In the genomic region with DNA sequence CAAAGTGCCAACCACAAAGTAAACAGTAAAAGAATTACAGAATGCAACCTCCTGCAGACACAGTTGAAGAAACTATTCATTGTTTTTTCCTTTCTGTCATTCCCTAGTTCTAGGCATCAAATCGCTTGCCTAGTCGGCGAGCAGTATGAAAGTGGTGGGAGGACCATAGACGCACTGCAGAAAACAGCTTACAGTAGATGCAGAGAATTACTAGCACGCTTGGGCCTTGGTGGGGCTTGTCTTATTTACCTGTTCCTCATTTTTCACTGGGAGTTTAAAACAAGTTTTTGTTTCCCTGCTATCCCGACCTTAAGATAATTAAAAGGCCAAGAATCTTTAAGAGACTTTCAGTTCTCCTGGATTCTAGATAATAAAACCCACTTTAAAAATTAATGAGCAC, we compare ENCODE assay signal across 8 cellular contexts. TPM values are rescaled to one million over a fixed set of nuclear protein-coding genes. Genes with fewer than 3 reads are reported as not detected.
DNase-seq lines count a peak whose midpoint lies in the region; ATAC-seq and TF ChIP-seq lines count a peak whose summit lies in the region.

No MANE protein-coding gene starts in this region.

- intact Hi-C loops in colonic mucosa (cut with DNase I), result no loop called here

- H3K4me3 ChIP-seq in RWPE2 (ENCODE audit: severe bottlenecking) (peak overlapping the region; percentile 74), fibroblast of mammary gland (ENCODE audit: control insufficient read depth, low read depth, low read length) (peak overlapping the region; percentile 88), smooth muscle cell (peak overlapping the region; percentile 78), colonic mucosa (no peak overlapping the region)

- WGBS in smooth muscle cell (ENCODE audit: low lambda C conversion rate), result 78% methylated on average over 6 of the region's 6 CpGs

- no peaks in the 10 kb centered on the region for H4K20me1 ChIP-seq in smooth muscle cell (ENCODE audit: low read depth)

- peaks cover 16% of the 10 kb centered on the region for H3K36me3 Mint-ChIP-seq in T-helper 2 cell treated with Interferon-gamma antibody and Interleukin-4, amounts not matched to agents 5 μg/mL and 100 μg/mL, for 36 hours (ENCODE audit: low read depth)

- H3K9me3 Mint-ChIP-seq in T-helper 2 cell treated with Interferon-gamma antibody and Interleukin-4, amounts not matched to agents 5 μg/mL and 100 μg/mL, for 36 hours, result no peaks in the 10 kb centered on the region

- peak overlapping the region; percentile 99 for H3K27ac Mint-ChIP-seq in T-helper 2 cell treated with Interferon-gamma antibody and Interleukin-4, amounts not matched to agents 5 μg/mL and 100 μg/mL, for 36 hours

- no peak for DNase-seq in T-helper 2 cell treated with Interferon-gamma antibody and Interleukin-4, amounts not matched to agents 5 μg/mL and 100 μg/mL, for 36 hours (ENCODE audit: low spot score)
- DNase-seq in T-helper 2 cell, result no peak
- DNase-seq in RWPE2 (ENCODE audit: low spot score), result no peak
- DNase-seq in fibroblast of mammary gland (ENCODE audit: low read depth), result no peak
- DNase-seq in smooth muscle cell (lab: John Stamatoyannopoulos, UW; ENCODE audit: unreplicated experiment), result no peak
- no peak for DNase-seq in GDM1 (lab: John Stamatoyannopoulos, UW)
- no peak for DNase-seq in colonic mucosa
- no peak for DNase-seq in HPDE6-E6E7 (ENCODE audit: extremely low spot score)

- TF ChIP-seq CTCF in RWPE2 (IDR thresholded peaks at IDR 0.05; ENCODE audit: poor library complexity, severe bottlenecking), result no peak
- TF ChIP-seq CTCF in fibroblast of mammary gland (conservative IDR thresholded peaks at IDR 0.05; ENCODE audit: control insufficient read depth, insufficient read depth, low read depth, low read length), result no peak
- no peak for TF ChIP-seq CTCF in smooth muscle cell (IDR thresholded peaks at IDR 0.05; ENCODE audit: borderline replicate concordance, insufficient read depth, poor library complexity, severe bottlenecking)
- TF ChIP-seq CTCF in colonic mucosa (IDR thresholded peaks at IDR 0.05), result no peak

- H3K4me1 Mint-ChIP-seq in T-helper 2 cell treated with Interferon-gamma antibody and Interleukin-4, amounts not matched to agents 5 μg/mL and 100 μg/mL, for 36 hours (ENCODE audit: low read depth), result peaks cover 31% of the 10 kb centered on the region

- no peaks in the 10 kb centered on the region for H3F3A ChIP-seq in smooth muscle cell (ENCODE audit: low read depth)

- peak overlapping the region; percentile 100 for H3K4me3 Mint-ChIP-seq in T-helper 2 cell treated with Interferon-gamma antibody and Interleukin-4, amounts not matched to agents 5 μg/mL and 100 μg/mL, for 36 hours

- no peak overlapping the region for H3K27ac ChIP-seq in RWPE2 (ENCODE audit: poor library complexity, severe bottlenecking)
- no peak overlapping the region for H3K27ac ChIP-seq in smooth muscle cell (ENCODE audit: low read depth)
- no peak overlapping the region for H3K27ac ChIP-seq in colonic mucosa

- peak overlapping the region; percentile 96 for H3K4me2 ChIP-seq in smooth muscle cell

- H3K4me1 ChIP-seq in RWPE2 (ENCODE audit: insufficient read depth, poor library complexity, severe bottlenecking) (peaks cover 14% of the 10 kb centered on the region), smooth muscle cell (ENCODE audit: low read depth) (peaks cover 19% of the 10 kb centered on the region), colonic mucosa (peaks cover 7% of the 10 kb centered on the region)

- H3K36me3 ChIP-seq in RWPE2 (ENCODE audit: low read depth), result no peaks in the 10 kb centered on the region
- no peaks in the 10 kb centered on the region for H3K36me3 ChIP-seq in smooth muscle cell (ENCODE audit: low read depth)
- H3K36me3 ChIP-seq in colonic mucosa, result no peaks in the 10 kb centered on the region

- H3K27me3 ChIP-seq in RWPE2 (ENCODE audit: insufficient read depth, poor library complexity, severe bottlenecking) (no peaks in the 10 kb centered on the region), smooth muscle cell (ENCODE audit: low read depth) (peaks cover 31% of the 10 kb centered on the region), colonic mucosa (no peaks in the 10 kb centered on the region)

- peak overlapping the region; percentile 94 for H2AFZ ChIP-seq in smooth muscle cell (ENCODE audit: low read depth)

- ATAC-seq in RWPE2 (ENCODE audit: low read depth), result no peak

- no peaks in the 10 kb centered on the region for H3K9me3 ChIP-seq in RWPE2 (ENCODE audit: severe bottlenecking)
- H3K9me3 ChIP-seq in smooth muscle cell (replicated peaks; ENCODE audit: low read depth), result no peaks in the 10 kb centered on the region
- H3K9me3 ChIP-seq in colonic mucosa, result no peaks in the 10 kb centered on the region

- H3K27me3 Mint-ChIP-seq in T-helper 2 cell treated with Interferon-gamma antibody and Interleukin-4, amounts not matched to agents 5 μg/mL and 100 μg/mL, for 36 hours (ENCODE audit: low read depth), result peaks cover 4% of the 10 kb centered on the region

- H3K79me2 ChIP-seq in smooth muscle cell (ENCODE audit: low read depth), result peaks cover 41% of the 10 kb centered on the region

- H3K9ac ChIP-seq in smooth muscle cell (ENCODE audit: low read depth) (no peak overlapping the region), colonic mucosa (ENCODE audit: low read depth in 2 of 2, low read length in 2 of 2) (no peak overlapping the region)

RNA-seq across cellular contexts. Expression of a gene that starts 0.7 kb away (rescaled TPM):
- total RNA-seq in smooth muscle cell (19.7 and 32.0 TPM in 2 replicates), colonic mucosa (10 to 100 TPM; 13.7 to 14.9 TPM)
- 20.7 and 23.4 TPM in 2 replicates for polyA plus RNA-seq in smooth muscle cell
